9 cellular contexts compared by ENCODE assay signal in genomic region chr18:904135-905090, GRCh38. TPM values are rescaled to one million over a fixed set of nuclear protein-coding genes. Genes with fewer than 3 reads are reported as not detected.
A peak's percentile ranks its signal among the peaks of the same experiment; 100 is the strongest.
DNase-seq lines count a peak whose midpoint lies in the region; ATAC-seq and TF ChIP-seq lines count a peak whose summit lies in the region.
"Had no signal": no experiment of that assay in that cellular context is flagged by ENCODE, and none has a peak within 500 bp of the region (broad histone marks: within the 10 kb centered on the region; RNA-seq: fewer than 3 reads in every experiment).

TSS of gene ADCYAP1 (plus strand) at chr18:904871. CDS start at chr18:905387, 516 bp downstream.

- H3K4me3 ChIP-seq in NT2/D1 (ENCODE audit: insufficient read length, low read depth) = peak within 1 kb of the TSS; percentile 19
- H3K4me3 ChIP-seq in fibroblast of the aortic adventitia (ENCODE audit: low read depth, low read length) = peak within 1 kb of the TSS; percentile 32
- H3K4me3 ChIP-seq in heart right ventricle = no peak within 1 kb of the TSS
- H3K4me3 ChIP-seq in MM.1S (ENCODE audit: low read length) = no peak within 1 kb of the TSS

- H3K9ac ChIP-seq in NT2/D1 (ENCODE audit: insufficient read length, low read depth) = no peak within 1 kb of the TSS
- H3K9ac ChIP-seq in MM.1S (ENCODE audit: low read length) = no peak within 1 kb of the TSS

- TF ChIP-seq CTCF in 22Rv1 (IDR thresholded peaks at IDR 0.05) (peak; percentile 73), fibroblast of the aortic adventitia (IDR thresholded peaks at IDR 0.05; ENCODE audit: insufficient read depth, low read length) (peak; percentile 42), heart right ventricle (IDR thresholded peaks at IDR 0.05) (no peak), MM.1S (IDR thresholded peaks at IDR 0.05; ENCODE audit: low read length) (no peak)

- H3K4me2 ChIP-seq in MM.1S (ENCODE audit: low read depth, low read length) = no peak within 1 kb of the TSS

- H3K9me3 ChIP-seq in NT2/D1 (ENCODE audit: insufficient read depth, low read length) (no peaks in the 10 kb centered on the region), heart right ventricle (no peaks in the 10 kb centered on the region), MM.1S (replicated peaks; ENCODE audit: insufficient read depth, low read length) (no peaks in the 10 kb centered on the region)

- H3K79me2 ChIP-seq in MM.1S (ENCODE audit: low read length) = no peaks in the 10 kb centered on the region

- H3K4me1 ChIP-seq in NT2/D1 (ENCODE audit: insufficient read depth, insufficient read length) = no peaks in the 10 kb centered on the region
- peaks cover 18 to 50% (median 40%) of the 10 kb centered on the region in 9 donors for H3K4me1 ChIP-seq in heart right ventricle
- H3K4me1 ChIP-seq in MM.1S (ENCODE audit: low read length) = no peaks in the 10 kb centered on the region

- DNase-seq in ELF-1 (ENCODE audit: low read depth, low spot score) = peak; percentile 79
- peak; percentile 42 for DNase-seq in NT2/D1 (ENCODE audit: low read depth, low spot score)
- DNase-seq in fibroblast of the aortic adventitia (ENCODE audit: low read depth) = peak; percentile 28
- no peak for DNase-seq in NK-92 treated with Interleukin-12 subunit alpha and Interleukin-12 subunit beta, amount 100 ng/mL, for 24 hours (lab: John Stamatoyannopoulos, UW)
- no peak for DNase-seq in heart right ventricle
- no peak for DNase-seq in MM.1S

- no peaks in the 10 kb centered on the region for H3K36me3 ChIP-seq in NT2/D1 (ENCODE audit: insufficient read depth, insufficient read length, low read length)
- no peaks in the 10 kb centered on the region for H3K36me3 ChIP-seq in heart right ventricle
- no peaks in the 10 kb centered on the region for H3K36me3 ChIP-seq in MM.1S (replicated peaks; ENCODE audit: insufficient read depth, low read length)

- peak within 1 kb of the TSS; percentile 76 for H3K27ac ChIP-seq in 22Rv1
- no peak within 1 kb of the TSS for H3K27ac ChIP-seq in heart right ventricle
- H3K27ac ChIP-seq in MM.1S (ENCODE audit: low read length) = no peak within 1 kb of the TSS

- peaks cover 71% of the 10 kb centered on the region for H3K27me3 ChIP-seq in NT2/D1 (ENCODE audit: insufficient read depth, insufficient read length)
- H3K27me3 ChIP-seq in heart right ventricle = peaks cover 42 to 100% (median 93%) of the 10 kb centered on the region in 7 donors
- no peaks in the 10 kb centered on the region for H3K27me3 ChIP-seq in MM.1S (replicated peaks; ENCODE audit: insufficient read depth, low read length)

- no peak within 1 kb of the TSS for H2AFZ ChIP-seq in MM.1S (ENCODE audit: low read length)

- intact Hi-C loops in heart right ventricle (cut with DNase I) = no loop called here

- no peak for ATAC-seq in HG03025 (IDR thresholded peaks at IDR 0.05; ENCODE audit: low FRiP score, unreplicated experiment)
- no peak for ATAC-seq in heart right ventricle

- no peaks in the 10 kb centered on the region for H3F3A ChIP-seq in MM.1S (ENCODE audit: insufficient read depth, low read length)

- WGBS in heart right ventricle, 2 donors = 4% methylated on average over 51 to 52 of the region's 52 CpGs

- H3K9me2 ChIP-seq in MM.1S (replicated peaks; ENCODE audit: insufficient read depth, low read length) = no peaks in the 10 kb centered on the region

- no peaks in the 10 kb centered on the region for H4K20me1 ChIP-seq in MM.1S (ENCODE audit: insufficient read depth, low read length)

RNA-seq across cellular contexts. Expression of gene ADCYAP1, which starts in this region (rescaled TPM):
- total RNA-seq in fibroblast of the aortic adventitia (ENCODE audit: low replicate concordance) (0.16 and 0.72 TPM in 2 replicates), heart right ventricle (1 to 10 TPM in 1 of 10 donors, under 1 TPM in 7, not detected in 2; 0.09 to 2.7 (median 0.17) TPM)
- polyA plus RNA-seq in heart right ventricle = under 1 TPM; 0.13 to 0.29 TPM
- total RNA-seq: pulmonary artery endothelial cell had no signal

Comparison
In these comparisons a context has a peak if more than half of its experiments do, and no peak if none do; other contexts are left out.
1. Peak in DNase-seq and H3K4me3 ChIP-seq in fibroblast of the aortic adventitia; RNA of the gene not detected or under 1 TPM.
2. CTCF ChIP-seq: peak in 22Rv1 (single experiment) and fibroblast of the aortic adventitia (single experiment); none in heart right ventricle (0 of 9) and MM.1S (single experiment).
3. DNase-seq: peak in ELF-1 (single experiment) and NT2/D1 (single experiment); none in NK-92 treated with Interleukin-12 subunit alpha and Interleukin-12 subunit beta, amount 100 ng/mL, for 24 hours (single experiment), heart right ventricle (0 of 2) and MM.1S (single experiment).